Comparison of ENCODE assay signal across 8 cellular contexts in genomic region chr17:38751144-38751802, GRCh38. TPM values are rescaled to one million over a fixed set of nuclear protein-coding genes. Genes with fewer than 3 reads are reported as not detected.
DNase-seq lines count a peak whose midpoint lies in the region; ATAC-seq, FAIRE-seq and TF ChIP-seq lines count a peak whose summit lies in the region.

No MANE protein-coding gene starts in this region.

- H3K27ac ChIP-seq in kidney (ENCODE audit: low read depth in 2 of 2, low read length in 2 of 2) = peak overlapping the region; percentile 23 to 96
- H3K27ac ChIP-seq in upper lobe of right lung = peak overlapping the region; percentile 93

- peak overlapping the region; percentile 98 to 100 for H3K27ac Mint-ChIP-seq in activated naive CD4-positive, alpha-beta T cell treated with anti-CD3 and anti-CD28 coated beads, Interleukin-2, amount 50 U/mL, for 72 hours

- H3K9ac ChIP-seq in kidney (ENCODE audit: low read length in 2 of 2) = peak overlapping the region in 1 of 2 donors; percentile 4

- DNase-seq in DMS53 (lab: John Stamatoyannopoulos, UW) = peak; percentile 71
- DNase-seq in Jurkat, Clone E6-1 (ENCODE audit: low read depth, low spot score) = no peak
- DNase-seq in activated naive CD4-positive, alpha-beta T cell treated with anti-CD3 and anti-CD28 coated beads, Interleukin-2, amount 50 U/mL, for 72 hours (ENCODE audit: low spot score in 2 of 2) = no peak
- DNase-seq in kidney = no peak
- DNase-seq in upper lobe of right lung = no peak
- no peak for DNase-seq in amniotic stem cell (lab: John Stamatoyannopoulos, UW)
- DNase-seq in stimulated activated naive CD4-positive, alpha-beta T cell (lab: John Stamatoyannopoulos, UW) = no peak

- no peaks in the 10 kb centered on the region for H3K27me3 ChIP-seq in upper lobe of right lung

- H3K4me3 ChIP-seq in Jurkat, Clone E6-1 (ENCODE audit: low read length) = peak overlapping the region; percentile 69
- peak overlapping the region; percentile 57 to 100 for H3K4me3 ChIP-seq in kidney (ENCODE audit: low read length in 2 of 2)
- peak overlapping the region; percentile 96 for H3K4me3 ChIP-seq in upper lobe of right lung

- ATAC-seq in activated naive CD4-positive, alpha-beta T cell treated with anti-CD3 and anti-CD28 coated beads, Interleukin-2, amount 50 U/mL, for 72 hours = no peak
- ATAC-seq in upper lobe of right lung (no peak), GM19023 (IDR thresholded peaks at IDR 0.05; ENCODE audit: unreplicated experiment) (no peak)

- no peaks in the 10 kb centered on the region for H3K9me3 ChIP-seq in kidney (ENCODE audit: control insufficient read depth in 1 of 2, low read length in 2 of 2)
- H3K9me3 ChIP-seq in upper lobe of right lung = no peaks in the 10 kb centered on the region

- H3K4me1 ChIP-seq in kidney (ENCODE audit: control insufficient read depth in 1 of 2, insufficient read depth in 1 of 2, low read depth in 1 of 2, low read length in 2 of 2) (peaks cover 17 to 38% of the 10 kb centered on the region in 2 donors), upper lobe of right lung (peaks cover 48% of the 10 kb centered on the region)

- no peak for FAIRE-seq in kidney (lab: Jason Lieb, UNC)

- H3K9me3 Mint-ChIP-seq in activated naive CD4-positive, alpha-beta T cell treated with anti-CD3 and anti-CD28 coated beads, Interleukin-2, amount 50 U/mL, for 72 hours = no peaks in the 10 kb centered on the region

- H3K36me3 Mint-ChIP-seq in activated naive CD4-positive, alpha-beta T cell treated with anti-CD3 and anti-CD28 coated beads, Interleukin-2, amount 50 U/mL, for 72 hours = peaks cover 23 to 33% of the 10 kb centered on the region in 2 donors

- TF ChIP-seq CTCF in kidney (IDR thresholded peaks at IDR 0.05; ENCODE audit: borderline replicate concordance, extremely low read depth, insufficient read depth) (no peak), upper lobe of right lung (IDR thresholded peaks at IDR 0.05) (no peak)

- H3K36me3 ChIP-seq in kidney (ENCODE audit: control insufficient read depth in 1 of 2, insufficient read depth in 2 of 2, low read length in 2 of 2) = peaks cover 6 to 10% of the 10 kb centered on the region in 2 donors
- peaks cover 20% of the 10 kb centered on the region for H3K36me3 ChIP-seq in upper lobe of right lung

- intact Hi-C loops in kidney (cut with DNase I) = no loop called here
- intact Hi-C loops in upper lobe of right lung (cut with DNase I) = no loop called here

RNA-seq across cellular contexts. Expression of gene PSMB3, which starts 1.3 kb away (rescaled TPM):
- 537 TPM for polyA plus RNA-seq in Jurkat, Clone E6-1 (2012; ENCODE audit: insufficient read depth, insufficient read length)
- 100 to 1,000 TPM; 339 to 405 TPM for total RNA-seq in activated naive CD4-positive, alpha-beta T cell treated with anti-CD3 and anti-CD28 coated beads, Interleukin-2, amount 50 U/mL, for 72 hours
- total RNA-seq in kidney = 156 TPM
- polyA plus RNA-seq in kidney (ENCODE audit: insufficient read depth, low read depth, low replicate concordance) = 347 TPM
- 127 TPM for total RNA-seq in upper lobe of right lung

RNA-seq across cellular contexts. Expression of gene PCGF2, which starts 3.1 kb away (rescaled TPM):
- 29.7 TPM for polyA plus RNA-seq in Jurkat, Clone E6-1 (2012; ENCODE audit: insufficient read depth, insufficient read length)
- total RNA-seq in activated naive CD4-positive, alpha-beta T cell treated with anti-CD3 and anti-CD28 coated beads, Interleukin-2, amount 50 U/mL, for 72 hours = 1 to 10 TPM; 3.1 to 6.9 TPM
- total RNA-seq in kidney = 62.2 TPM
- 111 TPM for polyA plus RNA-seq in kidney (ENCODE audit: insufficient read depth, low read depth, low replicate concordance)
- 59.1 TPM for total RNA-seq in upper lobe of right lung

RNA-seq across cellular contexts. Expression of gene CISD3, which starts 21.1 kb away (rescaled TPM):
- polyA plus RNA-seq in Jurkat, Clone E6-1 (2012; ENCODE audit: insufficient read depth, insufficient read length) = 93.8 TPM
- total RNA-seq in activated naive CD4-positive, alpha-beta T cell treated with anti-CD3 and anti-CD28 coated beads, Interleukin-2, amount 50 U/mL, for 72 hours = 10 to 100 TPM; 32.7 to 40.7 TPM
- 37.7 TPM for total RNA-seq in kidney
- 152 TPM for polyA plus RNA-seq in kidney (ENCODE audit: insufficient read depth, low read depth, low replicate concordance)
- total RNA-seq in upper lobe of right lung = 29.7 TPM

RNA-seq across cellular contexts. Expression of gene MLLT6, which starts 46.2 kb away (rescaled TPM):
- polyA plus RNA-seq in Jurkat, Clone E6-1 (2012; ENCODE audit: insufficient read depth, insufficient read length) = 79.5 TPM
- 100 to 1,000 TPM; 204 to 288 TPM for total RNA-seq in activated naive CD4-positive, alpha-beta T cell treated with anti-CD3 and anti-CD28 coated beads, Interleukin-2, amount 50 U/mL, for 72 hours
- 199 TPM for total RNA-seq in kidney
- polyA plus RNA-seq in kidney (ENCODE audit: insufficient read depth, low read depth, low replicate concordance) = 34.3 TPM
- 133 TPM for total RNA-seq in upper lobe of right lung

RNA-seq across cellular contexts. Expression of gene PIP4K2B, which starts 48.1 kb away (rescaled TPM):
- 42.4 TPM for polyA plus RNA-seq in Jurkat, Clone E6-1 (2012; ENCODE audit: insufficient read depth, insufficient read length)
- total RNA-seq in activated naive CD4-positive, alpha-beta T cell treated with anti-CD3 and anti-CD28 coated beads, Interleukin-2, amount 50 U/mL, for 72 hours = 10 to 100 TPM; 38.4 to 45.5 TPM
- total RNA-seq in kidney = 41.2 TPM
- 15.3 TPM for polyA plus RNA-seq in kidney (ENCODE audit: insufficient read depth, low read depth, low replicate concordance)
- 50.5 TPM for total RNA-seq in upper lobe of right lung
